Comparison of ENCODE assay signal across 8 cellular contexts in the genomic region with DNA sequence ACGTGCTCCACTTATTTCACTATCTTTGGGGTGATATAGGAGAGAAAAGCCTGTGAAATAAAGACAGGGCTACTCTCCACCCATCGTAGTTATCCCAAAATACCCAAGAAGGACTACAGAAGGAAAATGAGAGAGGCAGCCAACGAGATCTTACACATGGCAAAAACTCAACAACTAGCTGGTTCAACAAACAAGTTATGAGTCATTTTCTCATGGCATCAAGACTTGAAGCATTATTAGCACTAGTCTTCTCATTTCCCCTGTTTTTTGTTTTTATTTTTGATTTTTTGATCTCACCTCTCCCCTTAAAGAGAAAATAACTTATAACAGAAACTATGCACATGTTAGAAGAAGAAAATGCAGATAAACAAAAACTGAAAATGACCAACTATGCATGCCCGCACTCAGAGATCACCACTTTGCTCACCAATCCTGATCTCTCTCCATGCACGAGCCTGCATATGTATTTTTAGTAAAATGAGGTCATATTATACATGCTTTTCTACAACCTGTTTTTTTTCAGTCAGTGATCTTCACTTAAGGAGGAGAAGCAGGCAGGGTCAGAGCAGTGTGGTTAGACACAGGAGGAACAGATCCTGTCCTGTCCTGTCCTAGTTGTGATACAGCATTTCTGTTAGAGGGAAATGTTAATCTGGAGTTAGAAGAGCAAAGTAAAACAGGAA. TPM values are rescaled to one million over a fixed set of nuclear protein-coding genes. Genes with fewer than 3 reads are reported as not detected.
DNase-seq lines count a peak whose midpoint lies in the region; FAIRE-seq and TF ChIP-seq lines count a peak whose summit lies in the region.

No MANE protein-coding gene starts in this region.

- H3K27ac ChIP-seq in esophagus (ENCODE audit: low read depth in 2 of 2, low read length in 1 of 2): peak overlapping the region; percentile 80 to 90
- H3K27ac ChIP-seq in spleen: peak overlapping the region; percentile 70 to 95 (median 94)

- H3K4me1 ChIP-seq in esophagus (ENCODE audit: control insufficient read depth in 2 of 2, insufficient read depth in 2 of 2, low read length in 1 of 2) (peaks cover 5 to 9% of the 10 kb centered on the region in 2 donors), spleen (peaks cover 85 to 100% (median 100%) of the 10 kb centered on the region in 6 donors)

- TF ChIP-seq POLR2A in GM19099 (IDR thresholded peaks at IDR 0.05; ENCODE audit: extremely low read depth, insufficient read length, low read depth) (peak; percentile 16), spleen (IDR thresholded peaks at IDR 0.05) (no peak)

- no peaks in the 10 kb centered on the region for H3K36me3 ChIP-seq in esophagus (ENCODE audit: control insufficient read depth in 2 of 2, insufficient read depth in 2 of 2, low read length in 1 of 2)
- H3K36me3 ChIP-seq in spleen: no peaks in the 10 kb centered on the region

- DNase-seq in NOMO-1 treated with DMSO at 0.1 percent for 48 hours (lab: John Stamatoyannopoulos, UW; ENCODE audit: unreplicated experiment) (peak; percentile 73), spleen (no peak), NCI-H2107 (lab: John Stamatoyannopoulos, UW) (no peak), D721Med (ENCODE audit: insufficient read length, low spot score) (no peak), NCI-H187 (lab: John Stamatoyannopoulos, UW) (no peak)
- DNase-seq in activated CD4-positive, alpha-beta T cell treated with anti-CD3 and anti-CD28 coated beads for 1 hour: no peak

- intact Hi-C loops in spleen (cut with DNase I; ENCODE audit: low total_unique reads): no loop called here

- WGBS in esophagus, 2 donors: 20 to 30% methylated on average over 5 of the region's 5 CpGs
- WGBS in spleen, 5 donors: 40 to 50% (median 43%) methylated on average over 5 of the region's 5 CpGs

- no peak for FAIRE-seq in D721Med (lab: Jason Lieb, UNC)

- TF ChIP-seq CTCF in spleen (IDR thresholded peaks at IDR 0.05 in 8 of 11, conservative IDR thresholded peaks at IDR 0.05 in 3 of 11) (no peak), D721Med (IDR thresholded peaks at IDR 0.05; ENCODE audit: insufficient read depth, missing control alignments) (no peak)

- no peaks in the 10 kb centered on the region for H3K27me3 ChIP-seq in esophagus (ENCODE audit: control insufficient read depth in 1 of 2, insufficient read depth in 2 of 2, low read length in 2 of 2)
- no peaks in the 10 kb centered on the region for H3K27me3 ChIP-seq in spleen (replicated peaks in 1 of 7)

- no peaks in the 10 kb centered on the region for H3K9me3 ChIP-seq in esophagus (ENCODE audit: control insufficient read depth in 2 of 2, insufficient read depth in 1 of 2, low read depth in 1 of 2, low read length in 1 of 2)
- H3K9me3 ChIP-seq in spleen: no peaks in the 10 kb centered on the region

- no peak overlapping the region for H3K4me3 ChIP-seq in esophagus (ENCODE audit: low read depth in 1 of 2, low read length in 2 of 2)
- H3K4me3 ChIP-seq in spleen: peak overlapping the region in 5 of 8 donors; percentile 9 to 63 (median 25)

RNA-seq across cellular contexts. Expression of a gene that starts 22.8 kb away (rescaled TPM):
- polyA plus RNA-seq in esophagus (1 to 10 TPM; 4.8 to 5.9 TPM), spleen (10 to 100 TPM; 15.6 to 36.7 (median 17.5) TPM)
- 10 to 100 TPM; 43.1 to 87.4 (median 47.8) TPM for total RNA-seq in spleen

RNA-seq across cellular contexts. Expression of a gene that starts 33.4 kb away (rescaled TPM):
- polyA plus RNA-seq in esophagus (10 to 100 TPM; 25.0 to 42.2 TPM), spleen (10 to 100 TPM; 23.7 to 42.0 (median 37.5) TPM)
- 10 to 100 TPM; 37.0 to 69.9 (median 48.5) TPM for total RNA-seq in spleen

RNA-seq across cellular contexts. Expression of a gene that starts 47.3 kb away (rescaled TPM):
- polyA plus RNA-seq in esophagus (10 to 100 TPM in 1 of 2 donors, 1 to 10 TPM in 1; 5.7 to 11.8 TPM), spleen (10 to 100 TPM in 1 of 3 donors, 1 to 10 TPM in 2; 5.9 to 11.4 (median 8.0) TPM)
- 10 to 100 TPM; 38.1 to 81.2 (median 65.0) TPM for total RNA-seq in spleen

Comparison
In these comparisons a context has a peak if more than half of its experiments do, and no peak if none do; other contexts are left out.
1. H3K4me3 ChIP-seq: peak in spleen (5 of 8); none in esophagus (0 of 2).